Comparison of ENCODE assay signal across 1 cellular context in the genomic region with DNA sequence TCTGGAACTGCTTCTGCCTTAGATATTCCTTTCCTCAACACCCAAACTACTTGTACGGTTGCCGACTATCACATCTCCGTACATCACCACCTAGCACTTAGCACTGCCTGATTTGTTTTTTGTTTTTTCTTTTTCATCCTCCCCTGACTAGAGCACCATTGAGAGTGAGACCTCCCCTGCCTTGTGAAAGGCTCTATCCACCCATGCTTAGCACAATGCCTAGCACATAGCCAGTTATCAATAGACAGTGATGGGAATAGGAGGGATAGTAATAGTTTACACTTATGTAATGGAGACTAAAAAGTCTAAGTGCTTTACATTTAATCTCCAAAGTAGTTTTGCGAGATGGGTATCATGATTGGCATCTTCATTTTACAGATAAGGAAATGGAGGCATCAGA.
TF ChIP-seq lines count a peak whose summit lies in the region.

No MANE protein-coding gene starts in this region.

TF ChIP-seq in HEK293, 187 proteins besides CTCF, POLR2A, EP300 and RAD21 (continued from another document):
- TF ChIP-seq ZNF585B (tag by site-specific recombination; IDR thresholded peaks at IDR 0.05), result no peak
- no peak for TF ChIP-seq GLIS1 (tag by site-specific recombination; IDR thresholded peaks at IDR 0.05)
- no peak for TF ChIP-seq ZSCAN16 (tag by site-specific recombination; IDR thresholded peaks at IDR 0.05)
- TF ChIP-seq ZNF621 (tag by site-specific recombination; IDR thresholded peaks at IDR 0.05), result no peak
- peak; percentile 33 for TF ChIP-seq SETDB1 (IDR thresholded peaks at IDR 0.05; ENCODE audit: insufficient read length, low read length)
